Comparison of ENCODE assay signal across 11 cellular contexts in the genomic region with DNA sequence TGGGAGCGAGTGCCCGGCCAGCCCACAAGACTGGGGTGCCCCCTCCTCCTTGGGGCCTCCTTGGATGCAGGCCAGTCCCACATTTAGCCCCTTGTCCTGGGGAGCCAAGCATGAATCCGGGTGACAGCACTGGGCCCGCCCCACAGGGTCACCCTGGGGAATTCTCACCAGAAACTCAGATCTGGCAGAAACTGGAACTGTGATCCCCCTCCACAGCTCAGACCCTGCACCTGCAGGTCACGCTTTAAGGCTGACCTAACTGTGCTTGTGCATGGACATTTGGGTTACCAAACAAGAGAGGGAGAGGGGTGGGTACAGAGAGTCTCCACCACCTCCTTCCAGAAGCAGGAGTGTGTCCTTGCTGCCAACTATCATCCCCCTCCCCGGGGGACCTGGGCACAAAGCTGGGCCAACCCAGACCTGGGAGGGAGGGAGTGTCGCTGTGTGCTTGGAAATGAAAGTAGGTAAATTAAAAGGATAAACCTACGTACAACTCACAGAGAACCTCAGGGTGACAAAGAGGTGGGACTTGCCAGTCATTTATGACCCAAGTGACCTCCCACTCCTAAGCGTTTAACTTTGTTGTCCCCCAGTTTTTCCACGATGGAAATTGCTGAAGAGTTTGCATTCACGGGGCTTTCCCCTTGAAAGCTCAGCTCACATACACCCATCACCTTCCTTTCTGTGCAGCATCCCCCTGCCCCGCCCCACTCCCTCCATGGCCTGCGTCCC. TPM values are rescaled to one million over a fixed set of nuclear protein-coding genes. Genes with fewer than 3 reads are reported as not detected.
DNase-seq lines count a peak whose midpoint lies in the region; ATAC-seq and TF ChIP-seq lines count a peak whose summit lies in the region.
"Had no signal": no experiment of that assay in that cellular context is flagged by ENCODE, and none has a peak within 500 bp of the region (broad histone marks: within the 10 kb centered on the region; RNA-seq: fewer than 3 reads in every experiment).

No MANE protein-coding gene starts in this region.

- H3K36me3 Mint-ChIP-seq in progenitor cell of endocrine pancreas (ENCODE audit: insufficient read depth) = peaks cover 7% of the 10 kb centered on the region

- H3K9me3 ChIP-seq in OCI-LY7 (ENCODE audit: low read length) = no peaks in the 10 kb centered on the region

- peaks cover 23% of the 10 kb centered on the region for H3K4me1 Mint-ChIP-seq in progenitor cell of endocrine pancreas (ENCODE audit: low read depth)

- no peak overlapping the region for H2AFZ ChIP-seq in OCI-LY7 (ENCODE audit: low read length)

- no peak overlapping the region for H3K4me3 Mint-ChIP-seq in progenitor cell of endocrine pancreas (ENCODE audit: low read depth)
- H3K4me3 Mint-ChIP-seq: brain had no signal

- CTCF ChIA-PET in OCI-LY7 (lab: Charles Lee; ENCODE audit: unreplicated experiment) = no interaction called here

- H3K79me2 ChIP-seq in OCI-LY7 (ENCODE audit: insufficient read depth, low read depth, low read length) = no peaks in the 10 kb centered on the region

- peaks cover 19% of the 10 kb centered on the region for H3K4me1 ChIP-seq in OCI-LY7 (ENCODE audit: insufficient read depth, low read length, poor library complexity, severe bottlenecking)

- no peak for TF ChIP-seq CTCF in OCI-LY7 (conservative IDR thresholded peaks at IDR 0.05; ENCODE audit: low read length)
- no peak for TF ChIP-seq CTCF in progenitor cell of endocrine pancreas (IDR thresholded peaks at IDR 0.05; ENCODE audit: unreplicated experiment)

- no peaks in the 10 kb centered on the region; the same call in 1 of the 2 replicates for H4K20me1 ChIP-seq in OCI-LY7 (ENCODE audit: insufficient read depth, low read length)

- POLR2A ChIA-PET in OCI-LY7 (lab: Charles Lee) = no interaction called here

- peak; percentile 74 for ATAC-seq in HG02798 (IDR thresholded peaks at IDR 0.05; ENCODE audit: poor library complexity, unreplicated experiment)
- ATAC-seq: K562 had no signal

- H3K27ac ChIP-seq in OCI-LY7 (ENCODE audit: low read depth, low read length, poor library complexity, severe bottlenecking) = no peak overlapping the region

- DNase-seq in stimulated activated CD4-positive, alpha-beta T cell treated with anti-CD3 and anti-CD28 coated beads, Interleukin-4, amount 100 ng/mL, for 24 hours = peak; percentile 33
- no peak for DNase-seq in stimulated activated CD4-positive, alpha-beta T cell treated with anti-CD3 and anti-CD28 coated beads, Interleukin-4, amount 100 ng/mL, for 1 hour
- DNase-seq in OCI-LY7 (ENCODE audit: low spot score) = peak; percentile 62
- DNase-seq in UCSD-AML1 (lab: John Stamatoyannopoulos, UW; ENCODE audit: unreplicated experiment) = no peak
- no peak for DNase-seq in SKM-1 (lab: John Stamatoyannopoulos, UW; ENCODE audit: unreplicated experiment)
- DNase-seq in progenitor cell of endocrine pancreas (ENCODE audit: low spot score, unreplicated experiment) = no peak
- no peak for DNase-seq in NCI-H1436 treated with DMSO at 0.1 percent for 48 hours (lab: John Stamatoyannopoulos, UW)

- H3K36me3 ChIP-seq in OCI-LY7 (ENCODE audit: insufficient read depth, low read length) = no peaks in the 10 kb centered on the region

- BruUV-seq in OCI-LY7 (replicated peaks; lab: Mats Ljungman, UMichigan) = no TSS peak

- H3K27me3 Mint-ChIP-seq in progenitor cell of endocrine pancreas = no peaks in the 10 kb centered on the region
- H3K27me3 Mint-ChIP-seq: brain had no signal

- intact Hi-C loops in OCI-LY7 (cut with micrococcal nuclease; ENCODE audit: unreplicated experiment) = no loop called here

- H3K27ac Mint-ChIP-seq in progenitor cell of endocrine pancreas = no peak overlapping the region

- peak overlapping the region; percentile 31 for H3K4me2 ChIP-seq in OCI-LY7 (ENCODE audit: low read length)

- no peaks in the 10 kb centered on the region for H3K9me3 Mint-ChIP-seq in progenitor cell of endocrine pancreas (ENCODE audit: low read depth)
- H3K9me3 Mint-ChIP-seq: brain had no signal

- H3K9me2 ChIP-seq in OCI-LY7 (ENCODE audit: insufficient read depth, low read length) = no peaks in the 10 kb centered on the region

- no peak overlapping the region for H3K4me3 ChIP-seq in OCI-LY7 (ENCODE audit: low read depth, low read length, poor library complexity, severe bottlenecking)
- H3K4me3 ChIP-seq: K562, skin epidermis had no signal

RNA-seq across cellular contexts. Expression of a gene that starts 9.1 kb away (rescaled TPM):
- not detected in 2 replicates for total RNA-seq in OCI-LY7 (2014; rRNA removed; shearing (Covaris generic))
- total RNA-seq in OCI-LY7 (2022) (not detected in 2 replicates), progenitor cell of endocrine pancreas (169 and 174 TPM in 2 replicates)

RNA-seq across cellular contexts. Expression of a gene that starts 51.2 kb away (rescaled TPM):
- 0.22 TPM in 1 of 2 replicates, not detected in the other for total RNA-seq in OCI-LY7 (2014; rRNA removed; shearing (Covaris generic))
- total RNA-seq in OCI-LY7 (2022) (not detected in 2 replicates), progenitor cell of endocrine pancreas (not detected in 2 replicates)

Comparison
In these comparisons a context has a peak if more than half of its experiments do, and no peak if none do; other contexts are left out.
1. DNase-seq: peak in stimulated activated CD4-positive, alpha-beta T cell treated with anti-CD3 and anti-CD28 coated beads, Interleukin-4, amount 100 ng/mL, for 24 hours (single experiment) and OCI-LY7 (single experiment); none in stimulated activated CD4-positive, alpha-beta T cell treated with anti-CD3 and anti-CD28 coated beads, Interleukin-4, amount 100 ng/mL, for 1 hour (single experiment), UCSD-AML1 (single experiment), SKM-1 (single experiment), progenitor cell of endocrine pancreas (single experiment) and NCI-H1436 treated with DMSO at 0.1 percent for 48 hours (single experiment).
2. RNA of a gene that starts 9.1 kb away (total RNA-seq): 169 to 174 TPM in progenitor cell of endocrine pancreas; not detected in OCI-LY7; every median in the first group is over 100 times any median in the second.